18 cellular contexts compared by ENCODE assay signal in the genomic region with DNA sequence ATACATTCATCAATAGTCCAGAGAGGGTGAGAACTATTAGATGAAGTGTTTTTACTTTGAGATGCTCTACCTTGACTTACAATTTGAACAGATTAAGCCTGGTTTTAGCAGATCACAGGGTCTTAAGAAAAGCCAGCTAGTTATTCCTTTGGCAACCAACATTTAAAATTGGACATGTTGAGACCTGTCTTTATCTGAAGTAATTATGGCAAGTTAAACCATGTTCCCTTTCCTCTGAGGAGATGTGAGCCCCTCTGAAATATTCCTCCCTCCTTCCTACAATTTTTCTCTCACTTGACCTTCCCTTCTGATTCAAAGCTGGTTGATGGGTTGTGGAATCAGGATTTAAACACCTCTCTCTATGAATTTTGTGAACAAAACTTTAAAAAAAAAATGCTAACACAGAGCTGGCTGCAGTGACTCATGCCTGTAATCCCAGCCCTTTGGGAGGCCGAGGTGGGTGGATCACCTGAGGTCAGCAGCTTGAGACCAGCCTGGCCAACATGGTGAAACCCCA.
DNase-seq lines count a peak whose midpoint lies in the region; ATAC-seq, FAIRE-seq and TF ChIP-seq lines count a peak whose summit lies in the region.
"Had no signal": no experiment of that assay in that cellular context is flagged by ENCODE, and none has a peak within 500 bp of the region (broad histone marks: within the 10 kb centered on the region; RNA-seq: fewer than 3 reads in every experiment).

No MANE protein-coding gene starts in this region.

- H3K27me3 Mint-ChIP-seq in astrocyte (ENCODE audit: low read depth, unreplicated experiment), result no peaks in the 10 kb centered on the region

- no peak for TF ChIP-seq RAD21 in HCT116 (IDR thresholded peaks at IDR 0.05; ENCODE audit: low read depth)

- ATAC-seq in HCT116 (no peak), GM21528 (IDR thresholded peaks at IDR 0.05; ENCODE audit: low FRiP score, unreplicated experiment) (no peak), GM18873 (IDR thresholded peaks at IDR 0.05; ENCODE audit: low FRiP score, unreplicated experiment) (no peak), HG03432 (IDR thresholded peaks at IDR 0.05; ENCODE audit: unreplicated experiment) (no peak)

- no TSS peak for BruUV-seq in HCT116 (replicated peaks; lab: Mats Ljungman, UMichigan)

- H3K27ac Mint-ChIP-seq in astrocyte (ENCODE audit: unreplicated experiment), result peak overlapping the region; percentile 31
- H3K27ac Mint-ChIP-seq: CD14-positive monocyte had no signal

- H3K4me3 ChIP-seq in HCT116 (replicated peaks in 1 of 2; ENCODE audit: low read depth in 1 of 2, low read length in 2 of 2), result no peak overlapping the region
- no peak overlapping the region for H3K4me3 ChIP-seq in astrocyte (ENCODE audit: insufficient read depth, low read depth, low read length)

- no peak overlapping the region for H3K4me3 Mint-ChIP-seq in astrocyte (ENCODE audit: unreplicated experiment)
- H3K4me3 Mint-ChIP-seq: CD14-positive monocyte had no signal

- CTCF ChIA-PET in HCT116 (lab: Charles Lee), result no interaction called here

- H3K79me2 ChIP-seq in HCT116 (ENCODE audit: insufficient read depth, low read length) (no peaks in the 10 kb centered on the region), astrocyte (ENCODE audit: insufficient read depth, low read length) (no peaks in the 10 kb centered on the region)

- H3K4me1 ChIP-seq in HCT116 (ENCODE audit: control insufficient read depth in 1 of 2, insufficient read depth in 2 of 2, low read length in 2 of 2), result peaks cover 0 to 10% of the 10 kb centered on the region in 2 experiments; a peak in 3 of 4 replicates
- no peaks in the 10 kb centered on the region for H3K4me1 ChIP-seq in astrocyte (ENCODE audit: insufficient read depth, low read length)

- H4K20me1 ChIP-seq in HCT116 (ENCODE audit: insufficient read depth) (no peaks in the 10 kb centered on the region), astrocyte (ENCODE audit: insufficient read depth, low read length) (no peaks in the 10 kb centered on the region)

- intact Hi-C loops in HCT116 (cut with micrococcal nuclease), result no loop called here

- H3K9me3 ChIP-seq in HCT116 (ENCODE audit: control insufficient read depth in 1 of 2, insufficient read depth in 1 of 2, low read depth in 1 of 2, low read length in 2 of 2), result peaks cover 0 to 5% of the 10 kb centered on the region in 2 experiments; a peak in 2 of 4 replicates
- peaks cover under 1% of the 10 kb centered on the region for H3K9me3 ChIP-seq in astrocyte (ENCODE audit: insufficient read depth, low read depth, low read length)

- H3K4me2 ChIP-seq in HCT116 (ENCODE audit: low read length) (peak overlapping the region; percentile 13; the same call in 1 of the 2 replicates), astrocyte (ENCODE audit: low read length) (no peak overlapping the region)

- H3K36me3 Mint-ChIP-seq in astrocyte (ENCODE audit: low read depth, unreplicated experiment), result peaks cover 27% of the 10 kb centered on the region

- peaks cover 20% of the 10 kb centered on the region for H3K9me3 Mint-ChIP-seq in astrocyte (ENCODE audit: unreplicated experiment)

- no peak for TF ChIP-seq POLR2A in HCT116 (IDR thresholded peaks at IDR 0.05; ENCODE audit: borderline replicate concordance, extremely low read depth, insufficient read depth, insufficient read length)

- no peaks in the 10 kb centered on the region for H3K9me2 ChIP-seq in HCT116 (ENCODE audit: insufficient read depth)

- H3K4me1 Mint-ChIP-seq in astrocyte (ENCODE audit: low read depth, unreplicated experiment), result no peaks in the 10 kb centered on the region
- H3K4me1 Mint-ChIP-seq: CD14-positive monocyte had no signal

- H2AFZ ChIP-seq in HCT116 (ENCODE audit: low read depth, low read length, poor library complexity, severe bottlenecking), result no peak overlapping the region
- no peak overlapping the region for H2AFZ ChIP-seq in astrocyte (ENCODE audit: low read depth, low read length)

- RAD21 ChIA-PET in HCT116 (lab: Charles Lee; ENCODE audit: low non-redundant PET in 1 of 2, low total read pairs in 2 of 2, uncharacterized antibody in 2 of 2, unreplicated experiment in 2 of 2), result no interaction called here

- no peak for FAIRE-seq in astrocyte (lab: Jason Lieb, UNC)

- H3K36me3 ChIP-seq in HCT116 (ENCODE audit: control insufficient read depth in 1 of 2, insufficient read depth in 2 of 2, low read length in 2 of 2), result no peaks in the 10 kb centered on the region
- no peaks in the 10 kb centered on the region for H3K36me3 ChIP-seq in astrocyte (ENCODE audit: insufficient read depth, low read length)

- no peak overlapping the region for H3K27ac ChIP-seq in HCT116 (ENCODE audit: low read depth, low read length)
- H3K27ac ChIP-seq in astrocyte (ENCODE audit: low read depth, low read length), result no peak overlapping the region

- no peak for DNase-seq in HCT116 (ENCODE audit: low read depth, low spot score)
- DNase-seq in LHCN-M2 (ENCODE audit: low read depth), result peak; percentile 13
- no peak for DNase-seq in astrocyte (ENCODE audit: low read depth)
- peak; percentile 34 for DNase-seq in iris pigment epithelial cell (ENCODE audit: low read depth)
- DNase-seq: AML-193, COR-L47, DMS153, EL, HCEC 1CT, MV-4-11, NCI-H1417, NCI-H187 treated with DMSO at 0.1 percent for 48 hours, NCI-H748 treated with DMSO at 0.1 percent for 48 hours, OCI-M1 had no signal

- H3K27me3 ChIP-seq in HCT116 (ENCODE audit: insufficient read depth, low read length), result no peaks in the 10 kb centered on the region
- no peaks in the 10 kb centered on the region for H3K27me3 ChIP-seq in astrocyte (ENCODE audit: insufficient read depth, low read length)

- no peak overlapping the region for H3K9ac ChIP-seq in HCT116 (ENCODE audit: low read length)
- H3K9ac ChIP-seq in astrocyte (ENCODE audit: low read length), result no peak overlapping the region

- no peak for TF ChIP-seq CTCF in HCT116 (IDR thresholded peaks at IDR 0.05 in 2 of 3, conservative IDR thresholded peaks at IDR 0.05 in 1 of 3; ENCODE audit: borderline replicate concordance in 1 of 3, insufficient read depth in 1 of 3, low read depth in 2 of 3, low read length in 2 of 3)
- TF ChIP-seq CTCF in astrocyte (IDR thresholded peaks at IDR 0.05; ENCODE audit: insufficient read depth, low read depth, low read length), result no peak

- POLR2A ChIA-PET in HCT116 (lab: Charles Lee), result no interaction called here

TF ChIP-seq in HCT116, 20 proteins besides CTCF, POLR2A, EP300 and RAD21 (continues in another document):
- TF ChIP-seq EGR1 (IDR thresholded peaks at IDR 0.05; ENCODE audit: low read depth) (no peak), YY1 (IDR thresholded peaks at IDR 0.05; ENCODE audit: extremely low read depth, insufficient replicate concordance, low read depth, low read length) (no peak), ELF1 (IDR thresholded peaks at IDR 0.05; ENCODE audit: borderline replicate concordance, low read depth) (no peak), EZH2 (IDR thresholded peaks at IDR 0.05) (no peak), ZNF274 (IDR thresholded peaks at IDR 0.05; ENCODE audit: low read depth, low read length) (no peak), SRF (IDR thresholded peaks at IDR 0.05; ENCODE audit: low read depth) (no peak), TCF7L2 (IDR thresholded peaks at IDR 0.05; ENCODE audit: borderline replicate concordance, extremely low read depth, insufficient read depth, insufficient read length) (no peak), SP1 (IDR thresholded peaks at IDR 0.05; ENCODE audit: low read depth) (no peak), SIN3A (IDR thresholded peaks at IDR 0.05; ENCODE audit: low read depth) (no peak), EZH2phosphoT487 (IDR thresholded peaks at IDR 0.05; ENCODE audit: borderline replicate concordance) (no peak), JUND (IDR thresholded peaks at IDR 0.05) (no peak)
- TF ChIP-seq, protein P1, sequence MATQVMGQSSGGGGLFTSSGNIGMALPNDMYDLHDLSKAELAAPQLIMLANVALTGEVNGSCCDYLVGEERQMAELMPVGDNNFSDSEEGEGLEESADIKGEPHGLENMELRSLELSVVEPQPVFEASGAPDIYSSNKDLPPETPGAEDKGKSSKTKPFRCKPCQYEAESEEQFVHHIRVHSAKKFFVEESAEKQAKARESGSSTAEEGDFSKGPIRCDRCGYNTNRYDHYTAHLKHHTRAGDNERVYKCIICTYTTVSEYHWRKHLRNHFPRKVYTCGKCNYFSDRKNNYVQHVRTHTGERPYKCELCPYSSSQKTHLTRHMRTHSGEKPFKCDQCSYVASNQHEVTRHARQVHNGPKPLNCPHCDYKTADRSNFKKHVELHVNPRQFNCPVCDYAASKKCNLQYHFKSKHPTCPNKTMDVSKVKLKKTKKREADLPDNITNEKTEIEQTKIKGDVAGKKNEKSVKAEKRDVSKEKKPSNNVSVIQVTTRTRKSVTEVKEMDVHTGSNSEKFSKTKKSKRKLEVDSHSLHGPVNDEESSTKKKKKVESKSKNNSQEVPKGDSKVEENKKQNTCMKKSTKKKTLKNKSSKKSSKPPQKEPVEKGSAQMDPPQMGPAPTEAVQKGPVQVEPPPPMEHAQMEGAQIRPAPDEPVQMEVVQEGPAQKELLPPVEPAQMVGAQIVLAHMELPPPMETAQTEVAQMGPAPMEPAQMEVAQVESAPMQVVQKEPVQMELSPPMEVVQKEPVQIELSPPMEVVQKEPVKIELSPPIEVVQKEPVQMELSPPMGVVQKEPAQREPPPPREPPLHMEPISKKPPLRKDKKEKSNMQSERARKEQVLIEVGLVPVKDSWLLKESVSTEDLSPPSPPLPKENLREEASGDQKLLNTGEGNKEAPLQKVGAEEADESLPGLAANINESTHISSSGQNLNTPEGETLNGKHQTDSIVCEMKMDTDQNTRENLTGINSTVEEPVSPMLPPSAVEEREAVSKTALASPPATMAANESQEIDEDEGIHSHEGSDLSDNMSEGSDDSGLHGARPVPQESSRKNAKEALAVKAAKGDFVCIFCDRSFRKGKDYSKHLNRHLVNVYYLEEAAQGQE (IDR thresholded peaks at IDR 0.05; ENCODE audit: low read depth), result no peak
- TF ChIP-seq, protein P2, sequence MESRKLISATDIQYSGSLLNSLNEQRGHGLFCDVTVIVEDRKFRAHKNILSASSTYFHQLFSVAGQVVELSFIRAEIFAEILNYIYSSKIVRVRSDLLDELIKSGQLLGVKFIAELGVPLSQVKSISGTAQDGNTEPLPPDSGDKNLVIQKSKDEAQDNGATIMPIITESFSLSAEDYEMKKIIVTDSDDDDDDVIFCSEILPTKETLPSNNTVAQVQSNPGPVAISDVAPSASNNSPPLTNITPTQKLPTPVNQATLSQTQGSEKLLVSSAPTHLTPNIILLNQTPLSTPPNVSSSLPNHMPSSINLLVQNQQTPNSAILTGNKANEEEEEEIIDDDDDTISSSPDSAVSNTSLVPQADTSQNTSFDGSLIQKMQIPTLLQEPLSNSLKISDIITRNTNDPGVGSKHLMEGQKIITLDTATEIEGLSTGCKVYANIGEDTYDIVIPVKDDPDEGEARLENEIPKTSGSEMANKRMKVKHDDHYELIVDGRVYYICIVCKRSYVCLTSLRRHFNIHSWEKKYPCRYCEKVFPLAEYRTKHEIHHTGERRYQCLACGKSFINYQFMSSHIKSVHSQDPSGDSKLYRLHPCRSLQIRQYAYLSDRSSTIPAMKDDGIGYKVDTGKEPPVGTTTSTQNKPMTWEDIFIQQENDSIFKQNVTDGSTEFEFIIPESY (IDR thresholded peaks at IDR 0.05; ENCODE audit: extremely low read depth, insufficient replicate concordance, low read length), result no peak

Comparison
In these comparisons a context has a peak if more than half of its experiments do, and no peak if none do; other contexts are left out.
1. DNase-seq: peak in LHCN-M2 (single experiment) and iris pigment epithelial cell (single experiment); none in HCT116 (single experiment) and astrocyte (single experiment).